In genomic region chr15:70376929-70377691, GRCh38 we compare ENCODE assay signal across 9 cellular contexts.
A peak's percentile ranks its signal among the peaks of the same experiment; 100 is the strongest.
DNase-seq lines count a peak whose midpoint lies in the region; ATAC-seq, FAIRE-seq and TF ChIP-seq lines count a peak whose summit lies in the region.
"Had no signal": no experiment of that assay in that cellular context is flagged by ENCODE, and none has a peak within 500 bp of the region (broad histone marks: within the 10 kb centered on the region; RNA-seq: fewer than 3 reads in every experiment).

No MANE protein-coding gene starts in this region.

- peak; percentile 13 for DNase-seq in activated CD8-positive, alpha-beta T cell treated with anti-CD3 and anti-CD28 coated beads, Interleukin-2, amount 10 ng/mL, durations not matched to agents 7 days and 5 days
- DNase-seq in activated CD8-positive, alpha-beta T cell treated with anti-CD3 and anti-CD28 coated beads for 36 hours = no peak
- DNase-seq in astrocyte (ENCODE audit: low read depth) (peak; percentile 62), iPS-NIHi11 (ENCODE audit: low spot score) (peak; percentile 52), COLO668 (lab: John Stamatoyannopoulos, UW; ENCODE audit: unreplicated experiment) (no peak)
- DNase-seq in CD4-positive, alpha-beta T cell = no peak
- DNase-seq: DND-41 had no signal

- H2AFZ ChIP-seq in astrocyte (ENCODE audit: low read depth, low read length) = no peak overlapping the region

- TF ChIP-seq CTCF in activated CD8-positive, alpha-beta T cell treated with anti-CD3 and anti-CD28 coated beads for 36 hours (IDR thresholded peaks at IDR 0.05) = no peak
- TF ChIP-seq CTCF in astrocyte (IDR thresholded peaks at IDR 0.05; ENCODE audit: insufficient read depth, low read depth, low read length) = no peak
- no peak for TF ChIP-seq CTCF in CD4-positive, alpha-beta T cell (IDR thresholded peaks at IDR 0.05)

- intact Hi-C loops in activated CD8-positive, alpha-beta T cell treated with anti-CD3 and anti-CD28 coated beads for 36 hours (cut with micrococcal nuclease) = no loop called here
- intact Hi-C loops in CD4-positive, alpha-beta T cell (cut with DNase I, micrococcal nuclease) = no loop called here

- H3K9me3 Mint-ChIP-seq in activated CD8-positive, alpha-beta T cell treated with anti-CD3 and anti-CD28 coated beads, Interleukin-2, amount 10 ng/mL, durations not matched to agents 7 days and 5 days (ENCODE audit: insufficient read depth) = no peaks in the 10 kb centered on the region
- H3K9me3 Mint-ChIP-seq in activated CD8-positive, alpha-beta T cell treated with anti-CD3 and anti-CD28 coated beads for 36 hours = peaks cover 6% of the 10 kb centered on the region
- H3K9me3 Mint-ChIP-seq in astrocyte (ENCODE audit: unreplicated experiment) = peaks cover 16% of the 10 kb centered on the region
- no peaks in the 10 kb centered on the region for H3K9me3 Mint-ChIP-seq in CD4-positive, alpha-beta T cell

- POLR2A ChIA-PET in activated CD8-positive, alpha-beta T cell treated with anti-CD3 and anti-CD28 coated beads, Interleukin-2, amount 10 ng/mL, durations not matched to agents 7 days and 5 days (lab: Charles Lee) = no interaction called here
- POLR2A ChIA-PET in activated CD8-positive, alpha-beta T cell treated with anti-CD3 and anti-CD28 coated beads for 36 hours (lab: Charles Lee) = no interaction called here
- POLR2A ChIA-PET in CD4-positive, alpha-beta T cell (lab: Charles Lee) = no interaction called here

- peak overlapping the region; percentile 74 for H3K4me2 ChIP-seq in astrocyte (ENCODE audit: low read length)

- H3K9ac ChIP-seq in astrocyte (ENCODE audit: low read length) (peak overlapping the region; percentile 9), subcutaneous abdominal adipose tissue (ENCODE audit: low read length in 5 of 5) (peak overlapping the region in 2 of 5 donors; percentile 14 to 47)

- H3K36me3 ChIP-seq in astrocyte (ENCODE audit: insufficient read depth, low read length) (no peaks in the 10 kb centered on the region), subcutaneous abdominal adipose tissue (ENCODE audit: control insufficient read depth in 5 of 5, insufficient read depth in 5 of 5, low read length in 5 of 5) (no peaks in the 10 kb centered on the region)

- H3K4me1 ChIP-seq in astrocyte (ENCODE audit: insufficient read depth, low read length) (peaks cover 13% of the 10 kb centered on the region), subcutaneous abdominal adipose tissue (ENCODE audit: control insufficient read depth in 5 of 5, insufficient read depth in 5 of 5, low read length in 5 of 5) (peaks cover 8 to 48% (median 41%) of the 10 kb centered on the region in 5 donors)

- H3K79me2 ChIP-seq in astrocyte (ENCODE audit: insufficient read depth, low read length) = no peaks in the 10 kb centered on the region

- no peak for ATAC-seq in activated CD8-positive, alpha-beta T cell treated with anti-CD3 and anti-CD28 coated beads, Interleukin-2, amount 10 ng/mL, durations not matched to agents 7 days and 5 days
- ATAC-seq in activated CD8-positive, alpha-beta T cell treated with anti-CD3 and anti-CD28 coated beads for 36 hours = no peak
- no peak for ATAC-seq in GM21423 (IDR thresholded peaks at IDR 0.05; ENCODE audit: unreplicated experiment)
- ATAC-seq in CD4-positive, alpha-beta T cell (ENCODE audit: poor library complexity) = no peak

- H3K4me3 ChIP-seq in astrocyte (ENCODE audit: insufficient read depth, low read depth, low read length) (peak overlapping the region; percentile 2), subcutaneous abdominal adipose tissue (ENCODE audit: low read depth in 1 of 5, low read length in 5 of 5) (peak overlapping the region in 2 of 5 donors; percentile 3 to 4)

- FAIRE-seq in astrocyte (lab: Jason Lieb, UNC) = no peak

- no peak overlapping the region for H3K4me3 Mint-ChIP-seq in activated CD8-positive, alpha-beta T cell treated with anti-CD3 and anti-CD28 coated beads, Interleukin-2, amount 10 ng/mL, durations not matched to agents 7 days and 5 days
- no peak overlapping the region for H3K4me3 Mint-ChIP-seq in activated CD8-positive, alpha-beta T cell treated with anti-CD3 and anti-CD28 coated beads for 36 hours
- H3K4me3 Mint-ChIP-seq in astrocyte (ENCODE audit: unreplicated experiment) = no peak overlapping the region
- H3K4me3 Mint-ChIP-seq in CD4-positive, alpha-beta T cell = no peak overlapping the region

- H3K4me1 Mint-ChIP-seq in activated CD8-positive, alpha-beta T cell treated with anti-CD3 and anti-CD28 coated beads, Interleukin-2, amount 10 ng/mL, durations not matched to agents 7 days and 5 days (ENCODE audit: low read depth) = no peaks in the 10 kb centered on the region
- H3K4me1 Mint-ChIP-seq in activated CD8-positive, alpha-beta T cell treated with anti-CD3 and anti-CD28 coated beads for 36 hours (ENCODE audit: low read depth) = no peaks in the 10 kb centered on the region
- H3K4me1 Mint-ChIP-seq in astrocyte (ENCODE audit: low read depth, unreplicated experiment) = peaks cover 23% of the 10 kb centered on the region
- H3K4me1 Mint-ChIP-seq in CD4-positive, alpha-beta T cell (ENCODE audit: low read depth) = peaks cover 5% of the 10 kb centered on the region

- H3K27ac Mint-ChIP-seq in activated CD8-positive, alpha-beta T cell treated with anti-CD3 and anti-CD28 coated beads, Interleukin-2, amount 10 ng/mL, durations not matched to agents 7 days and 5 days = no peak overlapping the region
- no peak overlapping the region for H3K27ac Mint-ChIP-seq in activated CD8-positive, alpha-beta T cell treated with anti-CD3 and anti-CD28 coated beads for 36 hours
- peak overlapping the region; percentile 75 for H3K27ac Mint-ChIP-seq in astrocyte (ENCODE audit: unreplicated experiment)
- H3K27ac Mint-ChIP-seq in CD4-positive, alpha-beta T cell = no peak overlapping the region

- CTCF ChIA-PET in activated CD8-positive, alpha-beta T cell treated with anti-CD3 and anti-CD28 coated beads, Interleukin-2, amount 10 ng/mL, durations not matched to agents 7 days and 5 days (lab: Charles Lee) = interaction anchor here (2.3 kb wide), 1 partner anchor 90 kb away, joined by 5 read pairs; no protein-coding TSS in a partner anchor
- CTCF ChIA-PET in activated CD8-positive, alpha-beta T cell treated with anti-CD3 and anti-CD28 coated beads for 36 hours (lab: Charles Lee) = no interaction called here
- CTCF ChIA-PET in CD4-positive, alpha-beta T cell (lab: Charles Lee) = no interaction called here

- H3K27me3 ChIP-seq in astrocyte (ENCODE audit: insufficient read depth, low read length) = peaks cover 13% of the 10 kb centered on the region
- no peaks in the 10 kb centered on the region for H3K27me3 ChIP-seq in subcutaneous abdominal adipose tissue (ENCODE audit: control insufficient read depth in 5 of 5, insufficient read depth in 4 of 5, low read length in 5 of 5)
- H3K27me3 ChIP-seq in CD4-positive, alpha-beta T cell (ENCODE audit: control insufficient read depth, insufficient read depth, low read length) = no peaks in the 10 kb centered on the region

- no peaks in the 10 kb centered on the region for H3K36me3 Mint-ChIP-seq in activated CD8-positive, alpha-beta T cell treated with anti-CD3 and anti-CD28 coated beads, Interleukin-2, amount 10 ng/mL, durations not matched to agents 7 days and 5 days (ENCODE audit: low read depth)
- H3K36me3 Mint-ChIP-seq in activated CD8-positive, alpha-beta T cell treated with anti-CD3 and anti-CD28 coated beads for 36 hours (ENCODE audit: low read depth) = no peaks in the 10 kb centered on the region
- H3K36me3 Mint-ChIP-seq in astrocyte (ENCODE audit: low read depth, unreplicated experiment) = no peaks in the 10 kb centered on the region
- no peaks in the 10 kb centered on the region for H3K36me3 Mint-ChIP-seq in CD4-positive, alpha-beta T cell (ENCODE audit: low read depth)

- H3K27ac ChIP-seq in astrocyte (ENCODE audit: low read depth, low read length) (no peak overlapping the region), subcutaneous abdominal adipose tissue (ENCODE audit: low read depth, low read length) (peak overlapping the region; percentile 80)
- H3K27ac ChIP-seq in CD4-positive, alpha-beta T cell (ENCODE audit: low read depth, low read length) = no peak overlapping the region

- no peaks in the 10 kb centered on the region for H4K20me1 ChIP-seq in astrocyte (ENCODE audit: insufficient read depth, low read length)

- H3K9me3 ChIP-seq in astrocyte (ENCODE audit: insufficient read depth, low read depth, low read length) = peaks cover under 1% of the 10 kb centered on the region
- H3K9me3 ChIP-seq in subcutaneous abdominal adipose tissue (ENCODE audit: control insufficient read depth in 5 of 5, low read length in 5 of 5) = peaks cover 0 to 7% (median 6%) of the 10 kb centered on the region in 5 donors
- H3K9me3 ChIP-seq in CD4-positive, alpha-beta T cell (ENCODE audit: control insufficient read depth, low read length) = no peaks in the 10 kb centered on the region

- peaks cover 47% of the 10 kb centered on the region for H3K27me3 Mint-ChIP-seq in activated CD8-positive, alpha-beta T cell treated with anti-CD3 and anti-CD28 coated beads, Interleukin-2, amount 10 ng/mL, durations not matched to agents 7 days and 5 days (ENCODE audit: low read depth)
- peaks cover 11% of the 10 kb centered on the region for H3K27me3 Mint-ChIP-seq in activated CD8-positive, alpha-beta T cell treated with anti-CD3 and anti-CD28 coated beads for 36 hours
- H3K27me3 Mint-ChIP-seq in astrocyte (ENCODE audit: low read depth, unreplicated experiment) = peaks cover 77% of the 10 kb centered on the region
- peaks cover 30% of the 10 kb centered on the region for H3K27me3 Mint-ChIP-seq in CD4-positive, alpha-beta T cell

Comparison
In these comparisons a context has a peak if more than half of its experiments do, and no peak if none do; other contexts are left out.
1. DNase-seq: peak in activated CD8-positive, alpha-beta T cell treated with anti-CD3 and anti-CD28 coated beads, Interleukin-2, amount 10 ng/mL, durations not matched to agents 7 days and 5 days (single experiment), astrocyte (single experiment) and iPS-NIHi11 (single experiment); none in activated CD8-positive, alpha-beta T cell treated with anti-CD3 and anti-CD28 coated beads for 36 hours (single experiment), COLO668 (single experiment) and CD4-positive, alpha-beta T cell (0 of 10).